In the genomic region with DNA sequence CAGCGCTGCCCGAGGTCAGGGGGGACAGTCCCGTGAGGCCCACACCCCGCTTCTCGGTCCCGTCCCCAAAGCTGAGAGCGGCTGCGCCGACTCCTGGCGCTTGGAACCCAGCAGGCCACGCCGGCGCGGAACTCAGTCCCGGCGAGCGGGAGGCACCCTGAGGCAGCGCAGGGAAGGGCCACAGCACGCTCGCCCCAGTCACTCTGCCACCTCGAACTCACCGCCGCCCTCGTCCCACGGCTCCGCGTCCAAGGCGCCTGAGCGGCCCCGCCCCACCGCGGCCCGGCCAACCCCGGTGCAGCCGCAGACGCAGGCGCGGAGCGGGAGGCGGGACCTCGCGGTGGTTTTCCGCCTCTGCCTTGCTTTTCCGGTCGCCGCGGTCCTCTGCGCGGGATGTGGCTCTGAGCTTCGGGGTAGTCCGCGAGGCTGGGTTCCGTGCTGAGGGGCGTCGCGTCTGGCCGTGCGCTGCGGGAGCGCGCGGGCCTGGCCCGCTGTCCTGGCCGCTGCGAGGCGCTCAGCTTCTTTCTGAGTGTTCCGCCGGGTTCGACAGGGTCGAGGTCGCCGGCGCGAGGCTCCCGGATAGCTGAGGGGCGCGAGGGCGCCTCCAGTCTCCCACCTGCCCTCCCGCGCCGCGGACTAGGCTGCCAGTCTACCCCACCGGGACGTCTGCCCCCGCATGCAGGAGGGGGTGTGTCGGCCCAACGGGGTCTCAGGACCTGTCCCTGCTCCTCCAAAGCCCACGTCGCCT, we compare ENCODE assay signal across 8 cellular contexts. TPM values are rescaled to one million over a fixed set of nuclear protein-coding genes. Genes with fewer than 3 reads are reported as not detected.
A peak's percentile ranks its signal among the peaks of the same experiment; 100 is the strongest.
DNase-seq lines count a peak whose midpoint lies in the region; ATAC-seq and TF ChIP-seq lines count a peak whose summit lies in the region.

A gene with protein sequence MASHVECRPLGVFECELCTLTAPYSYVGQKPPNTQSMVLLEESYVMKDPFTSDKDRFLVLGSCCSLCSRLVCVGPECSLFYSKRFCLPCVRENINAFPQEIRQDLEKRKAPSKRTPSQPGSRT (minus strand): TSS at position 259 of the 748 bp plus-strand sequence. CDS start 2,009 bp downstream, outside the sequence.

- no peaks in the 10 kb centered on the region for H3F3A ChIP-seq in DOHH2 (ENCODE audit: control insufficient read depth, insufficient read depth)

- no peaks in the 10 kb centered on the region for H3K27me3 ChIP-seq in DOHH2 (ENCODE audit: control insufficient read depth, low read length)
- no peaks in the 10 kb centered on the region for H3K27me3 ChIP-seq in RWPE2 (ENCODE audit: insufficient read depth, poor library complexity, severe bottlenecking)

- peaks cover 19% of the 10 kb centered on the region for H3K79me2 ChIP-seq in DOHH2 (ENCODE audit: control insufficient read depth, low read length)

- H3K36me3 ChIP-seq in DOHH2 (ENCODE audit: control insufficient read depth, low read length) (no peaks in the 10 kb centered on the region), RWPE2 (ENCODE audit: low read depth) (peaks cover 9% of the 10 kb centered on the region)

- H3K4me3 Mint-ChIP-seq in nephron progenitor cell, result peak within 1 kb of the TSS; percentile 75
- H3K4me3 Mint-ChIP-seq in stimulated activated naive CD8-positive, alpha-beta T cell treated with anti-CD3 and anti-CD28 coated beads, Interleukin-15, amount 100 ng/mL, for 72 hours, result peak within 1 kb of the TSS; percentile 89 to 94

- H3K4me1 Mint-ChIP-seq in nephron progenitor cell, result peaks cover 22% of the 10 kb centered on the region
- peaks cover 55% of the 10 kb centered on the region for H3K4me1 Mint-ChIP-seq in stimulated activated naive CD8-positive, alpha-beta T cell treated with anti-CD3 and anti-CD28 coated beads, Interleukin-15, amount 100 ng/mL, for 72 hours

- H3K27ac Mint-ChIP-seq in nephron progenitor cell, result no peak within 1 kb of the TSS
- peak within 1 kb of the TSS; percentile 71 to 94 for H3K27ac Mint-ChIP-seq in stimulated activated naive CD8-positive, alpha-beta T cell treated with anti-CD3 and anti-CD28 coated beads, Interleukin-15, amount 100 ng/mL, for 72 hours

- H3K4me1 ChIP-seq in DOHH2 (ENCODE audit: control insufficient read depth, low read length) (peaks cover 34% of the 10 kb centered on the region), RWPE2 (ENCODE audit: insufficient read depth, poor library complexity, severe bottlenecking) (peaks cover 15% of the 10 kb centered on the region)

- ATAC-seq in GM21619 (IDR thresholded peaks at IDR 0.05; ENCODE audit: unreplicated experiment), result peak; percentile 71
- peak; percentile 96 for ATAC-seq in RWPE2 (ENCODE audit: low read depth)
- ATAC-seq in stimulated activated naive CD8-positive, alpha-beta T cell treated with anti-CD3 and anti-CD28 coated beads, Interleukin-15, amount 100 ng/mL, for 72 hours, result peak; percentile 93

- TF ChIP-seq CTCF in DOHH2 (IDR thresholded peaks at IDR 0.05; ENCODE audit: low read depth, low read length, poor library complexity, severe bottlenecking) (no peak), RWPE2 (IDR thresholded peaks at IDR 0.05; ENCODE audit: poor library complexity, severe bottlenecking) (no peak), nephron progenitor cell (IDR thresholded peaks at IDR 0.05) (no peak)

- peaks cover 18% of the 10 kb centered on the region for H3K36me3 Mint-ChIP-seq in nephron progenitor cell (ENCODE audit: low read depth)

- no peaks in the 10 kb centered on the region for H4K20me1 ChIP-seq in DOHH2 (ENCODE audit: control insufficient read depth, insufficient read depth, low read depth, low read length)

- peaks cover 18% of the 10 kb centered on the region for H3K9me3 Mint-ChIP-seq in nephron progenitor cell
- H3K9me3 Mint-ChIP-seq in stimulated activated naive CD8-positive, alpha-beta T cell treated with anti-CD3 and anti-CD28 coated beads, Interleukin-15, amount 100 ng/mL, for 72 hours, result no peaks in the 10 kb centered on the region

- H3K27me3 Mint-ChIP-seq in nephron progenitor cell (ENCODE audit: low read depth, poor library complexity), result peaks cover 8% of the 10 kb centered on the region
- no peaks in the 10 kb centered on the region for H3K27me3 Mint-ChIP-seq in stimulated activated naive CD8-positive, alpha-beta T cell treated with anti-CD3 and anti-CD28 coated beads, Interleukin-15, amount 100 ng/mL, for 72 hours

- H3K9me3 ChIP-seq in DOHH2 (ENCODE audit: control insufficient read depth, insufficient read depth, low read length) (no peaks in the 10 kb centered on the region), RWPE2 (ENCODE audit: severe bottlenecking) (no peaks in the 10 kb centered on the region)

- H3K9me2 ChIP-seq in DOHH2 (replicated peaks; ENCODE audit: control insufficient read depth, low read length), result no peaks in the 10 kb centered on the region

- H3K27ac ChIP-seq in DOHH2 (ENCODE audit: low read depth, low read length) (peak within 1 kb of the TSS; percentile 75), RWPE2 (ENCODE audit: poor library complexity, severe bottlenecking) (peak within 1 kb of the TSS; percentile 46)

- peak; percentile 89 for DNase-seq in Jurkat, Clone E6-1 (ENCODE audit: low read depth, low spot score)
- peak; percentile 86 for DNase-seq in RWPE2 (ENCODE audit: low spot score)
- DNase-seq in activated effector memory CD4-positive, alpha-beta T cell treated with Interleukin-2 at 50 U/mL for 16 hours, result peak; percentile 90
- peak; percentile 35 for DNase-seq in fibroblast of the conjunctiva (ENCODE audit: low read depth)
- DNase-seq in nephron progenitor cell, result peak; percentile 90
- DNase-seq in stimulated activated naive CD8-positive, alpha-beta T cell treated with anti-CD3 and anti-CD28 coated beads, Interleukin-15, amount 100 ng/mL, for 72 hours, result peak; percentile 89 to 90

- peak within 1 kb of the TSS; percentile 94 for H3K4me2 ChIP-seq in DOHH2 (ENCODE audit: low read length)

- H3K4me3 ChIP-seq in DOHH2 (ENCODE audit: low read length), result peak within 1 kb of the TSS; percentile 81
- H3K4me3 ChIP-seq in Jurkat, Clone E6-1 (ENCODE audit: low read length), result peak within 1 kb of the TSS; percentile 78
- H3K4me3 ChIP-seq in RWPE2 (ENCODE audit: severe bottlenecking), result peak within 1 kb of the TSS; percentile 60

RNA-seq across cellular contexts. Expression of the gene that starts here (rescaled TPM):
- 23.8 TPM for polyA plus RNA-seq in Jurkat, Clone E6-1 (2012; ENCODE audit: insufficient read depth, insufficient read length)

Comparison
In these comparisons a context has a peak if more than half of its experiments do, and no peak if none do; other contexts are left out.
1. Peak in every context shown above with its lines: DNase-seq, ATAC-seq, H3K4me3 ChIP-seq and H3K27ac ChIP-seq.
2. DNase-seq: peak in every context shown above with its lines; median percentile 90 in activated effector memory CD4-positive, alpha-beta T cell treated with Interleukin-2 at 50 U/mL for 16 hours; 90 in nephron progenitor cell; 90 in stimulated activated naive CD8-positive, alpha-beta T cell treated with anti-CD3 and anti-CD28 coated beads, Interleukin-15, amount 100 ng/mL, for 72 hours; 89 in Jurkat, Clone E6-1; 86 in RWPE2; 35 in fibroblast of the conjunctiva.